14 cellular contexts compared by ENCODE assay signal in genomic region chr2:7016884-7017283, GRCh38.
DNase-seq lines count a peak whose midpoint lies in the region; FAIRE-seq and TF ChIP-seq lines count a peak whose summit lies in the region.
"Had no signal": no experiment of that assay in that cellular context is flagged by ENCODE, and none has a peak within 500 bp of the region (broad histone marks: within the 10 kb centered on the region; RNA-seq: fewer than 3 reads in every experiment).

No MANE protein-coding gene starts in this region.

- H2BK120ac ChIP-seq in H9 (ENCODE audit: low read depth, low read length, poor library complexity, severe bottlenecking) = no peak overlapping the region

- no peak overlapping the region for H2BK5ac ChIP-seq in H9 (ENCODE audit: insufficient read length, low read length)

- WGBS in H9 (ENCODE audit: extremely low coverage, insufficient read length, low lambda C conversion rate) = no CpG with 5 or more reads among the region's 9 CpGs
- WGBS in lower leg skin, 2 donors = 52 to 70% methylated on average over 9 of the region's 9 CpGs

- H4K5ac ChIP-seq in H9 (ENCODE audit: insufficient read length, low read depth, low read length) = no peak overlapping the region

- no peak for DNase-seq in H9
- DNase-seq in lower leg skin (ENCODE audit: low spot score in 2 of 2) = no peak
- no peak for DNase-seq in ACHN
- no peak for DNase-seq in GM19239 (ENCODE audit: insufficient read length, low spot score)
- DNase-seq: KG1, NCI-H1092 treated with DMSO at 0.1 percent for 48 hours, NCI-H1930, NCI-H510A, SIG-M5 had no signal

- H3K4me3 ChIP-seq in subcutaneous abdominal adipose tissue (ENCODE audit: low read depth in 1 of 5, low read length in 5 of 5) (no peak overlapping the region), lower leg skin (ENCODE audit: low read depth, poor library complexity, severe bottlenecking) (no peak overlapping the region)

- H3K9ac ChIP-seq in H9 (ENCODE audit: extremely low read depth, insufficient read length, low read length) (no peak overlapping the region), subcutaneous abdominal adipose tissue (ENCODE audit: low read length in 5 of 5) (no peak overlapping the region)

- no peak overlapping the region for H3K4me2 ChIP-seq in H9 (ENCODE audit: insufficient read depth, insufficient read length, low read length)

- no peak overlapping the region for H2BK12ac ChIP-seq in H9 (ENCODE audit: insufficient read length, low read depth, low read length)

- no peaks in the 10 kb centered on the region for H3K23me2 ChIP-seq in H9 (ENCODE audit: insufficient read length, low read depth, low read length, poor library complexity, severe bottlenecking)

- H3K27me3 ChIP-seq in H9 (ENCODE audit: insufficient read depth, low read length) = no peaks in the 10 kb centered on the region
- no peaks in the 10 kb centered on the region for H3K27me3 ChIP-seq in subcutaneous abdominal adipose tissue (ENCODE audit: control insufficient read depth in 5 of 5, insufficient read depth in 4 of 5, low read length in 5 of 5)

- peaks cover 12% of the 10 kb centered on the region in 2 experiments for H3K4me1 Mint-ChIP-seq in H9
- H3K4me1 Mint-ChIP-seq in brain = peaks cover 89% of the 10 kb centered on the region
- H3K4me1 Mint-ChIP-seq in nephron = peaks cover 94% of the 10 kb centered on the region

- in situ Hi-C loops in ACHN (cut with HindIII; ENCODE audit: low pct_ligation_motif_present, low pct_unique_long_range_greater_than_20kb, low sequenced_read_pairs) = no loop called here

- H3K79me1 ChIP-seq in H9 (ENCODE audit: insufficient read depth, low read depth, low read length, poor library complexity, severe bottlenecking) = no peaks in the 10 kb centered on the region

- H3K36me3 ChIP-seq in subcutaneous abdominal adipose tissue (ENCODE audit: control insufficient read depth in 5 of 5, insufficient read depth in 5 of 5, low read length in 5 of 5) = peaks cover 0 to 24% (median 10%) of the 10 kb centered on the region in 5 donors

- H3K27ac ChIP-seq in H9 (ENCODE audit: insufficient read length, low read depth, low read length) (no peak overlapping the region), subcutaneous abdominal adipose tissue (ENCODE audit: low read depth, low read length) (peak overlapping the region; percentile 82)

- H3K4me1 ChIP-seq in H9 (ENCODE audit: insufficient read depth, low read length) (no peaks in the 10 kb centered on the region), subcutaneous abdominal adipose tissue (ENCODE audit: control insufficient read depth in 5 of 5, insufficient read depth in 5 of 5, low read length in 5 of 5) (peaks cover 6 to 78% (median 58%) of the 10 kb centered on the region in 5 donors)

- H4K91ac ChIP-seq in H9 (ENCODE audit: insufficient read length, low read depth, low read length) = no peak overlapping the region

- H3K9me3 Mint-ChIP-seq in H9 (no peaks in the 10 kb centered on the region), brain (no peaks in the 10 kb centered on the region), nephron (no peaks in the 10 kb centered on the region)

- no peak overlapping the region for H3T11ph ChIP-seq in H9 (ENCODE audit: low read length)

- no peaks in the 10 kb centered on the region for H4K20me1 ChIP-seq in H9 (ENCODE audit: control insufficient read depth, insufficient read depth, insufficient read length)

- no peak overlapping the region for H2AFZ ChIP-seq in H9 (ENCODE audit: low read length)

- H3K4me3 Mint-ChIP-seq in H9 = no peak overlapping the region
- peak overlapping the region in 2 of 5 experiments; percentile 30 to 44 for H3K4me3 Mint-ChIP-seq in brain
- peak overlapping the region in 1 of 3 experiments; percentile 32 for H3K4me3 Mint-ChIP-seq in nephron

- peak overlapping the region; percentile 63; the same call in 1 of the 2 replicates for H3K14ac ChIP-seq in H9 (ENCODE audit: insufficient read depth, low read length)

- H3K36me3 Mint-ChIP-seq in H9 (ENCODE audit: insufficient read depth in 1 of 3, low read depth in 3 of 3) (peaks cover 0 to 8% (median 5%) of the 10 kb centered on the region in 3 experiments; a peak in 3 of 7 replicates), brain (peaks cover 26% of the 10 kb centered on the region), nephron (ENCODE audit: low read depth) (peaks cover 35% of the 10 kb centered on the region)

- H3K79me2 ChIP-seq in H9 (ENCODE audit: insufficient read depth, low read length) = no peaks in the 10 kb centered on the region

- no peak for FAIRE-seq in GM19239 (lab: Jason Lieb, UNC)
- FAIRE-seq: H54, RCC 7860 had no signal

- no peak overlapping the region for H3K18ac ChIP-seq in H9 (ENCODE audit: insufficient read length, low read depth, low read length)

- H2BK20ac ChIP-seq in H9 (ENCODE audit: low read depth, low read length, poor library complexity, severe bottlenecking) = no peak overlapping the region

- no peak overlapping the region for H3K56ac ChIP-seq in H9 (ENCODE audit: insufficient read length, low read depth, low read length)

- H3K4ac ChIP-seq in H9 (ENCODE audit: low read depth, low read length) = no peak overlapping the region

- no peak for TF ChIP-seq POLR2A in lower leg skin (IDR thresholded peaks at IDR 0.05)

- H2BK15ac ChIP-seq in H9 (ENCODE audit: low read depth, low read length) = no peak overlapping the region

- H3K23ac ChIP-seq in H9 (ENCODE audit: insufficient read length, low read depth, low read length) = no peak overlapping the region

- H3K27me3 Mint-ChIP-seq in H9 (ENCODE audit: low read depth) (no peaks in the 10 kb centered on the region; the same call in 1 of the 2 replicates), brain (no peaks in the 10 kb centered on the region), nephron (ENCODE audit: low read depth) (peaks cover 4% of the 10 kb centered on the region)

- no peak overlapping the region for H4K8ac ChIP-seq in H9 (replicated peaks; ENCODE audit: insufficient read length, low read depth, low read length)

- H2AK5ac ChIP-seq in H9 (ENCODE audit: insufficient read length, low read length) = no peak overlapping the region

- H3K9me3 ChIP-seq in H9 (ENCODE audit: control insufficient read depth, low read depth, low read length) (no peaks in the 10 kb centered on the region), subcutaneous abdominal adipose tissue (ENCODE audit: control insufficient read depth in 5 of 5, low read length in 5 of 5) (no peaks in the 10 kb centered on the region)

- TF ChIP-seq CTCF in H9 (conservative IDR thresholded peaks at IDR 0.05) = no peak
- no peak for TF ChIP-seq CTCF in brain (conservative IDR thresholded peaks at IDR 0.05)
- TF ChIP-seq CTCF in nephron (IDR thresholded peaks at IDR 0.05; ENCODE audit: unreplicated experiment in 3 of 3) = no peak
- no peak for TF ChIP-seq CTCF in lower leg skin (IDR thresholded peaks at IDR 0.05)

- intact Hi-C loops in lower leg skin (cut with DNase I; ENCODE audit: low total_unique reads) = loop anchor here (10.0 kb wide), 1 partner anchor 102 kb away; the partner anchor contains the start of gene RNF144A

- no peak overlapping the region for H3K27ac Mint-ChIP-seq in H9
- peak overlapping the region; percentile 78 to 96 (median 92) for H3K27ac Mint-ChIP-seq in brain
- peak overlapping the region; percentile 89 to 93 (median 90) for H3K27ac Mint-ChIP-seq in nephron

Comparison
In these comparisons a context has a peak if more than half of its experiments do, and no peak if none do; other contexts are left out.
1. H3K27ac Mint-ChIP-seq: peak in brain (5 of 5) and nephron (3 of 3); none in H9 (0 of 3).